8 cellular contexts compared by ENCODE assay signal in genomic region chr10:5889624-5890518, GRCh38. TPM values are rescaled to one million over a fixed set of nuclear protein-coding genes. Genes with fewer than 3 reads are reported as not detected.
A peak's percentile ranks its signal among the peaks of the same experiment; 100 is the strongest.
DNase-seq lines count a peak whose midpoint lies in the region; ATAC-seq and TF ChIP-seq lines count a peak whose summit lies in the region.

ANKRD16 (minus strand) TSS chr10:5889893; CDS start chr10:5889354, 539 bp downstream.
FBH1 (plus strand) TSS chr10:5890243; CDS start chr10:5890346, 103 bp downstream.

- H3K27ac Mint-ChIP-seq in WTC11: peak within 1 kb of the TSS; percentile 95
- peak within 1 kb of the TSS; percentile 69 to 93 (median 82) for H3K27ac Mint-ChIP-seq in immature natural killer cell

- H3K4me1 Mint-ChIP-seq in WTC11 (peaks cover 28% of the 10 kb centered on the region), immature natural killer cell (peaks cover 35 to 48% of the 10 kb centered on the region in 2 donors)

- H3K4me3 ChIP-seq in cardiac fibroblast (replicated peaks in 1 of 2; ENCODE audit: low read depth in 2 of 2, low read length in 2 of 2): peak within 1 kb of the TSS; percentile 86 to 87

- POLR2A ChIA-PET in WTC11 (lab: Charles Lee): interaction anchor here (0.5 to 1.3 kb wide), 8 partner anchors 75 to 413 kb away, joined by 3 to 9 read pairs (median 6); partner anchors contain the start of genes GDI2 and PFKFB3

- peak; percentile 87 for ATAC-seq in GM18909 (IDR thresholded peaks at IDR 0.05; ENCODE audit: poor library complexity, unreplicated experiment)
- peak; percentile 86 for ATAC-seq in HG03159 (IDR thresholded peaks at IDR 0.05; ENCODE audit: unreplicated experiment)
- ATAC-seq in WTC11: peak; percentile 88

- H3K36me3 Mint-ChIP-seq in WTC11 (peaks cover 33% of the 10 kb centered on the region), immature natural killer cell (peaks cover 7 to 12% (median 8%) of the 10 kb centered on the region in 3 donors)

- H3K9me3 Mint-ChIP-seq in WTC11 (no peaks in the 10 kb centered on the region), immature natural killer cell (peaks cover 0 to 2% (median 0%) of the 10 kb centered on the region in 6 donors)

- H3K4me3 Mint-ChIP-seq in WTC11 (peak within 1 kb of the TSS; percentile 95), immature natural killer cell (peak within 1 kb of the TSS; percentile 88 to 95 (median 90))

- H3K27me3 Mint-ChIP-seq in WTC11 (ENCODE audit: low read depth) (no peaks in the 10 kb centered on the region), immature natural killer cell (ENCODE audit: low read depth in 3 of 3) (peaks cover 0 to 11% (median 2%) of the 10 kb centered on the region in 3 donors)

- CTCF ChIA-PET in WTC11 (lab: Charles Lee): interaction anchor here (0.5 to 1.8 kb wide), 19 partner anchors 11 to 516 kb away, joined by 3 to 12 read pairs (median 4); partner anchors contain the start of genes GDI2 and PFKFB3

- no peak for TF ChIP-seq CTCF in WTC11 (IDR thresholded peaks at IDR 0.05)
- TF ChIP-seq CTCF in cardiac fibroblast (IDR thresholded peaks at IDR 0.05; ENCODE audit: low read depth, low read length): no peak

- DNase-seq in AG08395 (ENCODE audit: low spot score) (peak; percentile 99), NCI-H2227 (lab: John Stamatoyannopoulos, UW; ENCODE audit: unreplicated experiment) (peak; percentile 98), WTC11 (ENCODE audit: low spot score) (peak; percentile 97), cardiac fibroblast (ENCODE audit: low read depth in 2 of 2) (peak; percentile 99 to 100), immature natural killer cell (peak; percentile 97), smooth muscle cell of the brain vasculature (ENCODE audit: low read depth, low spot score) (peak; percentile 97)

TF ChIP-seq in WTC11, 78 proteins besides CTCF, POLR2A, EP300 and RAD21 (continues in another document):
- TF ChIP-seq SMAD3 (CRISPR knock-in tag; IDR thresholded peaks at IDR 0.05; ENCODE audit: borderline replicate concordance) (peak; percentile 82; the same call in 1 of the 2 replicates), FOXK1 (CRISPR knock-in tag; IDR thresholded peaks at IDR 0.05) (peak; percentile 65), SP1 (CRISPR knock-in tag; conservative IDR thresholded peaks at IDR 0.05) (peak; percentile 100), EMX1 (CRISPR knock-in tag; IDR thresholded peaks at IDR 0.05) (no peak), JUN (CRISPR knock-in tag; IDR thresholded peaks at IDR 0.05) (peak; percentile 67; the same call in 1 of the 2 replicates), CREM (CRISPR knock-in tag; IDR thresholded peaks at IDR 0.05) (peak; percentile 62), ETV6 (CRISPR knock-in tag; IDR thresholded peaks at IDR 0.05) (peak; percentile 92; the same call in 1 of the 2 replicates), MYBL2 (CRISPR knock-in tag; IDR thresholded peaks at IDR 0.05) (peak; percentile 18; the same call in 1 of the 2 replicates), E2F1 (CRISPR knock-in tag; IDR thresholded peaks at IDR 0.05) (no peak), SMAD4 (CRISPR knock-in tag; IDR thresholded peaks at IDR 0.05) (no peak), NFYB (CRISPR knock-in tag; conservative IDR thresholded peaks at IDR 0.05; ENCODE audit: low read depth) (peak; percentile 99), TEAD1 (CRISPR knock-in tag; IDR thresholded peaks at IDR 0.05) (peak; percentile 72), ZMAT4 (CRISPR knock-in tag; IDR thresholded peaks at IDR 0.05) (no peak), ZNF121 (CRISPR knock-in tag; IDR thresholded peaks at IDR 0.05) (peak; percentile 40; the same call in 1 of the 2 replicates), GABPB1 (CRISPR knock-in tag; IDR thresholded peaks at IDR 0.05) (peak; percentile 58)
- TF ChIP-seq, protein P1, sequence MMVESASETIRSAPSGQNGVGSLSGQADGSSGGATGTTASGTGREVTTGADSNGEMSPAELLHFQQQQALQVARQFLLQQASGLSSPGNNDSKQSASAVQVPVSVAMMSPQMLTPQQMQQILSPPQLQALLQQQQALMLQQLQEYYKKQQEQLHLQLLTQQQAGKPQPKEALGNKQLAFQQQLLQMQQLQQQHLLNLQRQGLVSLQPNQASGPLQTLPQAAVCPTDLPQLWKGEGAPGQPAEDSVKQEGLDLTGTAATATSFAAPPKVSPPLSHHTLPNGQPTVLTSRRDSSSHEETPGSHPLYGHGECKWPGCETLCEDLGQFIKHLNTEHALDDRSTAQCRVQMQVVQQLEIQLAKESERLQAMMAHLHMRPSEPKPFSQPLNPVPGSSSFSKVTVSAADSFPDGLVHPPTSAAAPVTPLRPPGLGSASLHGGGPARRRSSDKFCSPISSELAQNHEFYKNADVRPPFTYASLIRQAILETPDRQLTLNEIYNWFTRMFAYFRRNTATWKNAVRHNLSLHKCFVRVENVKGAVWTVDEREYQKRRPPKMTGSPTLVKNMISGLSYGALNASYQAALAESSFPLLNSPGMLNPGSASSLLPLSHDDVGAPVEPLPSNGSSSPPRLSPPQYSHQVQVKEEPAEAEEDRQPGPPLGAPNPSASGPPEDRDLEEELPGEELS (CRISPR knock-in tag; IDR thresholded peaks at IDR 0.05): peak; percentile 81; the same call in 1 of the 2 replicates
- TF ChIP-seq, protein P2, sequence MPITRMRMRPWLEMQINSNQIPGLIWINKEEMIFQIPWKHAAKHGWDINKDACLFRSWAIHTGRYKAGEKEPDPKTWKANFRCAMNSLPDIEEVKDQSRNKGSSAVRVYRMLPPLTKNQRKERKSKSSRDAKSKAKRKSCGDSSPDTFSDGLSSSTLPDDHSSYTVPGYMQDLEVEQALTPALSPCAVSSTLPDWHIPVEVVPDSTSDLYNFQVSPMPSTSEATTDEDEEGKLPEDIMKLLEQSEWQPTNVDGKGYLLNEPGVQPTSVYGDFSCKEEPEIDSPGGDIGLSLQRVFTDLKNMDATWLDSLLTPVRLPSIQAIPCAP (CRISPR knock-in tag; IDR thresholded peaks at IDR 0.05): peak; percentile 73; the same call in 1 of the 2 replicates
- TF ChIP-seq, protein P3, sequence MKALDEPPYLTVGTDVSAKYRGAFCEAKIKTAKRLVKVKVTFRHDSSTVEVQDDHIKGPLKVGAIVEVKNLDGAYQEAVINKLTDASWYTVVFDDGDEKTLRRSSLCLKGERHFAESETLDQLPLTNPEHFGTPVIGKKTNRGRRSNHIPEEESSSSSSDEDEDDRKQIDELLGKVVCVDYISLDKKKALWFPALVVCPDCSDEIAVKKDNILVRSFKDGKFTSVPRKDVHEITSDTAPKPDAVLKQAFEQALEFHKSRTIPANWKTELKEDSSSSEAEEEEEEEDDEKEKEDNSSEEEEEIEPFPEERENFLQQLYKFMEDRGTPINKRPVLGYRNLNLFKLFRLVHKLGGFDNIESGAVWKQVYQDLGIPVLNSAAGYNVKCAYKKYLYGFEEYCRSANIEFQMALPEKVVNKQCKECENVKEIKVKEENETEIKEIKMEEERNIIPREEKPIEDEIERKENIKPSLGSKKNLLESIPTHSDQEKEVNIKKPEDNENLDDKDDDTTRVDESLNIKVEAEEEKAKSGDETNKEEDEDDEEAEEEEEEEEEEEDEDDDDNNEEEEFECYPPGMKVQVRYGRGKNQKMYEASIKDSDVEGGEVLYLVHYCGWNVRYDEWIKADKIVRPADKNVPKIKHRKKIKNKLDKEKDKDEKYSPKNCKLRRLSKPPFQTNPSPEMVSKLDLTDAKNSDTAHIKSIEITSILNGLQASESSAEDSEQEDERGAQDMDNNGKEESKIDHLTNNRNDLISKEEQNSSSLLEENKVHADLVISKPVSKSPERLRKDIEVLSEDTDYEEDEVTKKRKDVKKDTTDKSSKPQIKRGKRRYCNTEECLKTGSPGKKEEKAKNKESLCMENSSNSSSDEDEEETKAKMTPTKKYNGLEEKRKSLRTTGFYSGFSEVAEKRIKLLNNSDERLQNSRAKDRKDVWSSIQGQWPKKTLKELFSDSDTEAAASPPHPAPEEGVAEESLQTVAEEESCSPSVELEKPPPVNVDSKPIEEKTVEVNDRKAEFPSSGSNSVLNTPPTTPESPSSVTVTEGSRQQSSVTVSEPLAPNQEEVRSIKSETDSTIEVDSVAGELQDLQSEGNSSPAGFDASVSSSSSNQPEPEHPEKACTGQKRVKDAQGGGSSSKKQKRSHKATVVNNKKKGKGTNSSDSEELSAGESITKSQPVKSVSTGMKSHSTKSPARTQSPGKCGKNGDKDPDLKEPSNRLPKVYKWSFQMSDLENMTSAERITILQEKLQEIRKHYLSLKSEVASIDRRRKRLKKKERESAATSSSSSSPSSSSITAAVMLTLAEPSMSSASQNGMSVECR (CRISPR knock-in tag; IDR thresholded peaks at IDR 0.05; ENCODE audit: borderline replicate concordance): peak; percentile 53; the same call in 1 of the 2 replicates
- TF ChIP-seq, protein P4, sequence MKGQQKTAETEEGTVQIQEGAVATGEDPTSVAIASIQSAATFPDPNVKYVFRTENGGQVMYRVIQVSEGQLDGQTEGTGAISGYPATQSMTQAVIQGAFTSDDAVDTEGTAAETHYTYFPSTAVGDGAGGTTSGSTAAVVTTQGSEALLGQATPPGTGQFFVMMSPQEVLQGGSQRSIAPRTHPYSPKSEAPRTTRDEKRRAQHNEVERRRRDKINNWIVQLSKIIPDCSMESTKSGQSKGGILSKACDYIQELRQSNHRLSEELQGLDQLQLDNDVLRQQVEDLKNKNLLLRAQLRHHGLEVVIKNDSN (CRISPR knock-in tag; IDR thresholded peaks at IDR 0.05): peak; percentile 39; the same call in 1 of the 2 replicates

RNA-seq across cellular contexts. Expression of gene ANKRD16, which starts in this region (rescaled TPM):
- 12.2 to 13.6 TPM (median 12.6 TPM) in 3 replicates for total RNA-seq in WTC11 (2021)
- polyA plus RNA-seq in immature natural killer cell: 1 to 10 TPM; 3.2 to 5.0 (median 3.2) TPM

RNA-seq across cellular contexts. Expression of gene FBH1, which starts in this region (rescaled TPM):
- 62.8 to 66.8 TPM (median 63.7 TPM) in 3 replicates for total RNA-seq in WTC11 (2021)
- polyA plus RNA-seq in immature natural killer cell: 10 to 100 TPM; 32.6 to 60.6 (median 46.8) TPM

Comparison
In these comparisons a context has a peak if more than half of its experiments do, and no peak if none do; other contexts are left out.
1. Peak in every context shown above with its lines: DNase-seq, ATAC-seq and H3K4me3 ChIP-seq.